Comparison of ENCODE assay signal across 8 cellular contexts in the genomic region with DNA sequence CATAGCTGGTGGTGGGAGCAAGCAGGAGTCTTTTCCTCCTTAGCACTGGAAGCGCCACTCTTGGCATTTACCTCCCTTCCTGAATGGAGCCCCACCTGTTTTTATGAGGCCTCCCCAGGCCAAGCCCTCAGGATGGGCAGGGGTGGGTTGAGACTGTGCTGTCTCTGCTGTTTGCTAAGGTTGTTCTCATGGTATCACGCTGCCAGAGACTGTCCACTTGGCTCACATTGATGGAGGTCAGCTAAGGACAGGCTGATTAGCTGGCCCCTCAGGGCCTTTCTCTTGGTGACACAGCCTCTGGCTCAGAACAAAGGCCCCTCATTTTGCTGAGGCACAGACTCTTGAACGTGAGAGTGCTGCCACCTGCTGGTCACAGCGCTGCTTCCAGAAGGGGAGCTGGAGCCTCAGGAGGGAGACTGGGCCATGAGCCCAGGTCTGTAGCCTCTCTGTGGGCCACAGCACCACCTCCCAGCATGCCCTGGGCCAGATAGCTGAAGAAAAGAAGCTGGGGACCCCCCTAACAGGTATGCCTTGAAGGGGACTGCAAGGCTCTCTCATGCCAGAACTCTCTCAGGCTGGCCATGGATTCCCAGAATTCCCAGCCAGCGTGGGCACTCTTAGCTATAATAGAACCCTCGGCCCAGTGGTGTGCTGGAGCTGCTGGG.
A peak's percentile ranks its signal among the peaks of the same experiment; 100 is the strongest.
DNase-seq lines count a peak whose midpoint lies in the region; ATAC-seq lines count a peak whose summit lies in the region.

No MANE protein-coding gene starts in this region.

- DNase-seq in AG08396 (ENCODE audit: low spot score) (peak; percentile 81), NCI-H2227 treated with DMSO at 0.1 percent for 48 hours (lab: John Stamatoyannopoulos, UW) (peak; percentile 86), left kidney (ENCODE audit: low read depth, low spot score) (peak; percentile 95)
- DNase-seq in activated CD4-positive, CD25-positive, alpha-beta regulatory T cell treated with anti-CD3 and anti-CD28 coated beads, Interleukin-2, amount 50 U/mL, for 16 hours (ENCODE audit: low read depth, low spot score), result peak; percentile 72
- DNase-seq in central memory CD8-positive, alpha-beta T cell (ENCODE audit: low spot score in 2 of 2), result peak; percentile 76 to 86
- DNase-seq in stimulated activated CD4-positive, alpha-beta T cell treated with anti-CD3 and anti-CD28 coated beads, Interleukin-2, amount 100 ng/mL, for 48 hours, result peak; percentile 88 to 91

- no peaks in the 10 kb centered on the region for H3K27me3 Mint-ChIP-seq in central memory CD8-positive, alpha-beta T cell

- peaks cover 3% of the 10 kb centered on the region for H3K4me1 Mint-ChIP-seq in central memory CD8-positive, alpha-beta T cell

- ATAC-seq in GM18867 (IDR thresholded peaks at IDR 0.05; ENCODE audit: unreplicated experiment), result peak; percentile 85
- ATAC-seq in HG03135 (IDR thresholded peaks at IDR 0.05; ENCODE audit: unreplicated experiment), result peak; percentile 82
- ATAC-seq in central memory CD8-positive, alpha-beta T cell (replicated peaks; ENCODE audit: extremely low read depth, poor library complexity, severe bottlenecking), result peak; percentile 84

- no peak overlapping the region for H3K4me3 Mint-ChIP-seq in central memory CD8-positive, alpha-beta T cell

- H3K36me3 Mint-ChIP-seq in central memory CD8-positive, alpha-beta T cell (ENCODE audit: insufficient read depth), result no peaks in the 10 kb centered on the region

- no peak overlapping the region for H3K27ac Mint-ChIP-seq in central memory CD8-positive, alpha-beta T cell (ENCODE audit: low read depth)

- H3K9me3 Mint-ChIP-seq in central memory CD8-positive, alpha-beta T cell, result no peaks in the 10 kb centered on the region

Comparison
In these comparisons a context has a peak if more than half of its experiments do, and no peak if none do; other contexts are left out.
1. Peak in every context shown above with its lines: DNase-seq and ATAC-seq.